ENCODE assay signal across 8 cellular contexts in genomic region chrX:45070116-45071007, GRCh38.
DNase-seq lines count a peak whose midpoint lies in the region; ATAC-seq and FAIRE-seq lines count a peak whose summit lies in the region.

No MANE protein-coding gene starts in this region.

- no peaks in the 10 kb centered on the region for H3K27me3 Mint-ChIP-seq in IgD-negative memory B cell
- no peaks in the 10 kb centered on the region for H3K27me3 Mint-ChIP-seq in naive thymus-derived CD8-positive, alpha-beta T cell

- H3K36me3 Mint-ChIP-seq in IgD-negative memory B cell = peaks cover 3% of the 10 kb centered on the region
- peaks cover 7 to 49% (median 9%) of the 10 kb centered on the region in 3 donors for H3K36me3 Mint-ChIP-seq in naive thymus-derived CD8-positive, alpha-beta T cell

- peak overlapping the region in 3 of 4 donors; percentile 21 to 41 (median 38) for H3K4me3 Mint-ChIP-seq in IgD-negative memory B cell
- H3K4me3 Mint-ChIP-seq in naive thymus-derived CD8-positive, alpha-beta T cell = peak overlapping the region in 3 of 10 donors; percentile 10 to 39 (median 24)

- intact Hi-C loops in Right ventricle myocardium superior (cut with DNase I) = loop anchor here (10.0 kb wide), 1 partner anchor 196 kb away; the partner anchor contains the start of gene KDM6A
- intact Hi-C loops in Right ventricle myocardium inferior (cut with DNase I) = loop anchor here (2.0 kb wide), 1 partner anchor 198 kb away; the partner anchor contains the start of gene KDM6A

- no peak for DNase-seq in Right ventricle myocardium superior
- no peak for DNase-seq in Right ventricle myocardium inferior (ENCODE audit: missing footprints)
- DNase-seq in SKM-1 (lab: John Stamatoyannopoulos, UW; ENCODE audit: unreplicated experiment) = peak; percentile 0
- DNase-seq in naive thymus-derived CD8-positive, alpha-beta T cell = peak in 3 of 10 donors; percentile 31 to 59 (median 55)
- no peak for DNase-seq in cerebellar nuclear complex (lab: John Stamatoyannopoulos, UW)

- H3K9me3 Mint-ChIP-seq in IgD-negative memory B cell = no peaks in the 10 kb centered on the region
- H3K9me3 Mint-ChIP-seq in naive thymus-derived CD8-positive, alpha-beta T cell = no peaks in the 10 kb centered on the region

- peaks cover 42 to 46% (median 45%) of the 10 kb centered on the region in 3 donors for H3K4me1 Mint-ChIP-seq in IgD-negative memory B cell
- peaks cover 8 to 59% (median 52%) of the 10 kb centered on the region in 4 donors for H3K4me1 Mint-ChIP-seq in naive thymus-derived CD8-positive, alpha-beta T cell

- H3K27ac Mint-ChIP-seq in IgD-negative memory B cell = peak overlapping the region in 2 of 3 donors; percentile 12 to 24
- H3K27ac Mint-ChIP-seq in naive thymus-derived CD8-positive, alpha-beta T cell = peak overlapping the region in 9 of 10 donors; percentile 3 to 86 (median 66)

- FAIRE-seq in endometrium (lab: Jason Lieb, UNC) = peak; percentile 23

- POLR2A ChIA-PET in naive thymus-derived CD8-positive, alpha-beta T cell (lab: Charles Lee) = interaction anchor here (0.6 kb wide), 1 partner anchor 650 kb away, joined by 5 read pairs; no protein-coding TSS in a partner anchor

- ATAC-seq in Right ventricle myocardium superior (ENCODE audit: poor library complexity) (peak; percentile 49), Right ventricle myocardium inferior (no peak), HG02884 (IDR thresholded peaks at IDR 0.05; ENCODE audit: unreplicated experiment) (no peak)
- ATAC-seq in naive thymus-derived CD8-positive, alpha-beta T cell = peak; percentile 44 to 59

Comparison
In these comparisons a context has a peak if more than half of its experiments do, and no peak if none do; other contexts are left out.
1. ATAC-seq: peak in Right ventricle myocardium superior (single experiment) and naive thymus-derived CD8-positive, alpha-beta T cell (2 of 2); none in Right ventricle myocardium inferior (single experiment) and HG02884 (single experiment).